Comparison of ENCODE assay signal across 6 cellular contexts in the genomic region with DNA sequence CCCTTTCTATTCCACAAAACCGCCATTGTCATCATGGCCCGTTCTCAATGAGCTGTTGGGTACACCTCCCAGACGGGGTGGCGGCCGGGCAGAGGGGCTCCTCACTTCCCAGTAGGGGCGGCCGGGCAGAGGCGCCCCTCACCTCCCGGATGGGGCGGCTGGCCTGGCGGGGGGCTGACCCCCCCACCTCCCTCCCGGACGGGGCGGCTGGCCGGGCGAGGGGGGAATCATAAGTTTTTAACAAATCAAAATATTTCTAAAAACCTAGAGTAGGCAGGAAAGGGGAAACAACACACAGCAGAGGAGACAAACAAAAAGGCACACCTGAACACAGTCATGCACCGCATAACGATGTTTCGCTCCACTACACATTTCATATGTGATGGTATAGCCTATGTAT. TPM values are rescaled to one million over a fixed set of nuclear protein-coding genes. Genes with fewer than 3 reads are reported as not detected.
"Had no signal": no experiment of that assay in that cellular context is flagged by ENCODE, and none has a peak within 500 bp of the region (broad histone marks: within the 10 kb centered on the region; RNA-seq: fewer than 3 reads in every experiment).

No MANE protein-coding gene starts in this region.

RNA-seq across cellular contexts. Expression of a gene that starts 8.1 kb away (rescaled TPM):
- total RNA-seq: OCI-LY7, PC-3, PC-9, RPMI7951, SJSA1 had no signal

RNA-seq across cellular contexts. Expression of a gene that starts 27.9 kb away (rescaled TPM):
- total RNA-seq: OCI-LY7, PC-3, PC-9, RPMI7951, SJCRH30, SJSA1 had no signal
